8 cellular contexts compared by ENCODE assay signal in the genomic region with DNA sequence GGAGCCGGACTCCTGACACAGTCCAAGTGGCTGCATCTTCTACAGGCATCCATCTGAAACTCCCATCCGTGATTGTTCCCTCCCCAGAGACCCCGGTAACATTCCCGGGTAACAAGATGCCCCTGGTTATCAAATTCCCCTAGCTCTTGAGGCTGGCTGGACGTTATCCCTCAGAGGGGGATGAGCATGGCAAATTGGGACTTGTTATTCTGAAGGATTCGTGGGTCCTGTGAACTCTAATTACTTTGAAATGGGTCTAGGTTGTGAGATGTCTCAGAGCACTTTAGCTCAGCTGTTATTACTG. TPM values are rescaled to one million over a fixed set of nuclear protein-coding genes. Genes with fewer than 3 reads are reported as not detected.
DNase-seq lines count a peak whose midpoint lies in the region; ATAC-seq, FAIRE-seq and TF ChIP-seq lines count a peak whose summit lies in the region.

No MANE protein-coding gene starts in this region.

- DNase-seq in CD4-positive, CD25-positive, alpha-beta regulatory T cell = peak in 1 of 3 donors; percentile 30
- no peak for DNase-seq in endothelial cell of umbilical vein (ENCODE audit: low read depth, low spot score)
- DNase-seq in NCI-H2196 treated with DMSO at 0.1 percent for 48 hours (lab: John Stamatoyannopoulos, UW; ENCODE audit: unreplicated experiment) = no peak
- DNase-seq in HuH-7.5 (ENCODE audit: low spot score) = no peak
- no peak for DNase-seq in NCI-H82 (lab: John Stamatoyannopoulos, UW)

- peaks cover 11% of the 10 kb centered on the region for H3K36me3 Mint-ChIP-seq in CD4-positive, CD25-positive, alpha-beta regulatory T cell

- TF ChIP-seq CTCF in OCI-LY1 (IDR thresholded peaks at IDR 0.05; ENCODE audit: low read length) = no peak
- TF ChIP-seq CTCF in endothelial cell of umbilical vein (IDR thresholded peaks at IDR 0.05; ENCODE audit: extremely low read depth in 1 of 2, insufficient read depth in 1 of 2, low read depth in 1 of 2, low read length in 2 of 2) = no peak
- TF ChIP-seq CTCF in neutrophil (IDR thresholded peaks at IDR 0.05) = no peak

- H4K20me1 ChIP-seq in OCI-LY1 (ENCODE audit: insufficient read depth, low read length) = no peaks in the 10 kb centered on the region
- H4K20me1 ChIP-seq in endothelial cell of umbilical vein (replicated peaks; ENCODE audit: control insufficient read depth, extremely low read depth, insufficient read depth, low read length) = no peaks in the 10 kb centered on the region

- dilution Hi-C loops in endothelial cell of umbilical vein (cut with MboI; ENCODE audit: extremely low pct_ligation_motif_present, low sequenced_read_pairs) = no loop called here

- H3K27me3 ChIP-seq in CD4-positive, CD25-positive, alpha-beta regulatory T cell (ENCODE audit: control insufficient read depth, insufficient read depth, low read length) = no peaks in the 10 kb centered on the region
- H3K27me3 ChIP-seq in OCI-LY1 (ENCODE audit: insufficient read depth, low read length) (no peaks in the 10 kb centered on the region), endothelial cell of umbilical vein (ENCODE audit: control insufficient read depth in 2 of 2, insufficient read depth in 2 of 2, low read length in 2 of 2) (no peaks in the 10 kb centered on the region), neutrophil (no peaks in the 10 kb centered on the region)

- no peaks in the 10 kb centered on the region for H3K36me3 ChIP-seq in CD4-positive, CD25-positive, alpha-beta regulatory T cell (ENCODE audit: control insufficient read depth, insufficient read depth, low read length)
- no peaks in the 10 kb centered on the region for H3K36me3 ChIP-seq in OCI-LY1 (ENCODE audit: insufficient read depth, low read length)
- H3K36me3 ChIP-seq in endothelial cell of umbilical vein (ENCODE audit: control insufficient read depth in 2 of 2, extremely low read depth in 1 of 2, insufficient read depth in 2 of 2, low read length in 2 of 2) = no peaks in the 10 kb centered on the region
- no peaks in the 10 kb centered on the region for H3K36me3 ChIP-seq in neutrophil

- TSS peak; percentile 97 for BruUV-seq in endothelial cell of umbilical vein (replicated peaks; lab: Mats Ljungman, UMichigan)

- H3K4me3 ChIP-seq in CD4-positive, CD25-positive, alpha-beta regulatory T cell (ENCODE audit: low read depth, low read length) = peak overlapping the region; percentile 93
- peak overlapping the region; percentile 85 for H3K4me3 ChIP-seq in OCI-LY1 (ENCODE audit: low read depth, low read length, poor library complexity, severe bottlenecking)
- H3K4me3 ChIP-seq in endothelial cell of umbilical vein (replicated peaks in 1 of 3; ENCODE audit: insufficient read depth in 1 of 3, low read depth in 1 of 3, low read length in 3 of 3) = peak overlapping the region; percentile 8 to 70 (median 46)
- H3K4me3 ChIP-seq in neutrophil (ENCODE audit: low read depth in 1 of 2, low read length in 1 of 2) = peak overlapping the region; percentile 75 to 90

- TF ChIP-seq POLR2A in endothelial cell of umbilical vein (IDR thresholded peaks at IDR 0.05; ENCODE audit: low read depth, low read length) = no peak

- H3K9ac ChIP-seq in OCI-LY1 (ENCODE audit: low read length) (peak overlapping the region; percentile 93), endothelial cell of umbilical vein (replicated peaks; ENCODE audit: extremely low read depth, insufficient read depth, low read length) (peak overlapping the region; percentile 89)

- H3F3A ChIP-seq in OCI-LY1 (ENCODE audit: insufficient read depth, low read length) = no peaks in the 10 kb centered on the region

- H3K9me3 Mint-ChIP-seq in CD4-positive, CD25-positive, alpha-beta regulatory T cell = peaks cover 0 to 3% (median 0%) of the 10 kb centered on the region in 7 donors

- H3K9me3 ChIP-seq in CD4-positive, CD25-positive, alpha-beta regulatory T cell (ENCODE audit: control insufficient read depth in 2 of 2, low read length in 2 of 2) = no peaks in the 10 kb centered on the region
- no peaks in the 10 kb centered on the region for H3K9me3 ChIP-seq in OCI-LY1 (ENCODE audit: low read length)
- no peaks in the 10 kb centered on the region for H3K9me3 ChIP-seq in endothelial cell of umbilical vein (replicated peaks; ENCODE audit: control insufficient read depth, insufficient read depth, low read length)
- no peaks in the 10 kb centered on the region for H3K9me3 ChIP-seq in neutrophil

- intact Hi-C loops in endothelial cell of umbilical vein (cut with micrococcal nuclease) = loop anchor here (1.0 kb wide), 3 partner anchors 18 to 130 kb away; a partner anchor contains a TSS

- H3K27ac ChIP-seq in CD4-positive, CD25-positive, alpha-beta regulatory T cell (ENCODE audit: insufficient read depth, low read length, poor library complexity, severe bottlenecking) = peak overlapping the region; percentile 100
- H3K27ac ChIP-seq in OCI-LY1 (ENCODE audit: low read depth, low read length, poor library complexity, severe bottlenecking) (peak overlapping the region; percentile 87), endothelial cell of umbilical vein (ENCODE audit: insufficient read depth, low read depth, low read length) (peak overlapping the region; percentile 97), neutrophil (peak overlapping the region; percentile 87)

- H3K4me3 Mint-ChIP-seq in CD4-positive, CD25-positive, alpha-beta regulatory T cell = peak overlapping the region; percentile 92 to 98 (median 96)

- no peaks in the 10 kb centered on the region for H3K9me2 ChIP-seq in OCI-LY1 (ENCODE audit: low read depth, low read length)

- H2AFZ ChIP-seq in OCI-LY1 (ENCODE audit: low read length) = no peak overlapping the region
- H2AFZ ChIP-seq in endothelial cell of umbilical vein (ENCODE audit: low read depth, low read length) = peak overlapping the region; percentile 40

- H3K27me3 Mint-ChIP-seq in CD4-positive, CD25-positive, alpha-beta regulatory T cell = no peaks in the 10 kb centered on the region

- FAIRE-seq in endothelial cell of umbilical vein (lab: Jason Lieb, UNC) = peak; percentile 63

- POLR2A ChIA-PET in endothelial cell of umbilical vein (lab: Charles Lee) = no interaction called here

- no peak for ATAC-seq in CD4-positive, CD25-positive, alpha-beta regulatory T cell (ENCODE audit: low read depth in 2 of 2)
- no peak for ATAC-seq in GM21360 (IDR thresholded peaks at IDR 0.05; ENCODE audit: unreplicated experiment)

- H3K4me1 ChIP-seq in CD4-positive, CD25-positive, alpha-beta regulatory T cell (ENCODE audit: control insufficient read depth, insufficient read depth, low read length, poor library complexity, severe bottlenecking) = peaks cover 36% of the 10 kb centered on the region
- peaks cover 45% of the 10 kb centered on the region for H3K4me1 ChIP-seq in OCI-LY1 (ENCODE audit: insufficient read depth, low read length, severe bottlenecking)
- peaks cover 16% of the 10 kb centered on the region for H3K4me1 ChIP-seq in endothelial cell of umbilical vein (ENCODE audit: control insufficient read depth, extremely low read depth, insufficient read depth, low read length)
- peaks cover 28% of the 10 kb centered on the region in 2 experiments for H3K4me1 ChIP-seq in neutrophil (ENCODE audit: control insufficient read depth in 1 of 2, insufficient read depth in 1 of 2, low read depth in 1 of 2, low read length in 1 of 2)

- CTCF ChIA-PET in endothelial cell of umbilical vein (lab: Charles Lee) = interaction anchor here (1.1 to 2.7 kb wide), 4 partner anchors 18 to 145 kb away, joined by 4 to 13 read pairs (median 6); a partner anchor contains a TSS

- H3K9me1 ChIP-seq in endothelial cell of umbilical vein (replicated peaks; ENCODE audit: control insufficient read depth, extremely low read depth, insufficient read depth, low read length) = no peaks in the 10 kb centered on the region

- H3K4me1 Mint-ChIP-seq in CD4-positive, CD25-positive, alpha-beta regulatory T cell = peaks cover 10 to 56% (median 35%) of the 10 kb centered on the region in 4 donors

- H3K4me2 ChIP-seq in OCI-LY1 (ENCODE audit: low read length) = peak overlapping the region; percentile 98
- peak overlapping the region; percentile 68 for H3K4me2 ChIP-seq in endothelial cell of umbilical vein (ENCODE audit: insufficient read depth, low read length)

- H3K79me2 ChIP-seq in OCI-LY1 (ENCODE audit: insufficient read depth, low read length) (no peaks in the 10 kb centered on the region), endothelial cell of umbilical vein (ENCODE audit: control insufficient read depth, insufficient read depth, low read length) (no peaks in the 10 kb centered on the region)

- peak overlapping the region; percentile 99 to 100 (median 100) for H3K27ac Mint-ChIP-seq in CD4-positive, CD25-positive, alpha-beta regulatory T cell

RNA-seq across cellular contexts. Expression of a gene that starts 0.6 kb away (rescaled TPM):
- total RNA-seq in CD4-positive, CD25-positive, alpha-beta regulatory T cell = 83.5 TPM
- polyA plus RNA-seq in CD4-positive, CD25-positive, alpha-beta regulatory T cell = 10 to 100 TPM in 1 of 4 donors, 1 to 10 TPM in 3; 4.5 to 10.6 (median 7.3) TPM
- total RNA-seq in endothelial cell of umbilical vein = 21.5 and 24.4 TPM in 2 replicates
- 21.0 and 21.9 TPM in 2 replicates for polyA plus RNA-seq in endothelial cell of umbilical vein
- 7.7 and 9.1 TPM in 2 replicates for polyA plus RNA-seq in endothelial cell of umbilical vein (2011; cell fraction: cytosol; rRNA removed)
- 319 and 357 TPM in 2 replicates for polyA plus RNA-seq in endothelial cell of umbilical vein (2011; cell fraction: nucleus; rRNA removed)
- polyA plus RNA-seq in endothelial cell of umbilical vein (2012) = 14.4 and 14.8 TPM in 2 replicates
- polyA minus RNA-seq in endothelial cell of umbilical vein = 41.2 and 42.8 TPM in 2 replicates
- polyA minus RNA-seq in endothelial cell of umbilical vein (2011; cell fraction: cytosol; rRNA and poly(A)+ RNA removed) = 9.5 TPM
- polyA minus RNA-seq in endothelial cell of umbilical vein (2011; cell fraction: nucleus; rRNA and poly(A)+ RNA removed) = 31.3 and 47.7 TPM in 2 replicates

RNA-seq across cellular contexts. Expression of a gene that starts 4.2 kb away (rescaled TPM):
- total RNA-seq in CD4-positive, CD25-positive, alpha-beta regulatory T cell = 27.1 TPM
- 10 to 100 TPM; 12.2 to 18.8 (median 16.8) TPM for polyA plus RNA-seq in CD4-positive, CD25-positive, alpha-beta regulatory T cell
- not detected in 2 replicates for total RNA-seq in endothelial cell of umbilical vein
- 0.12 TPM in 1 of 2 replicates, not detected in the other for polyA plus RNA-seq in endothelial cell of umbilical vein
- 0.14 and 0.26 TPM in 2 replicates for polyA plus RNA-seq in endothelial cell of umbilical vein (2011; cell fraction: cytosol; rRNA removed)
- polyA plus RNA-seq in endothelial cell of umbilical vein (2011; cell fraction: nucleus; rRNA removed) = 0.16 and 0.60 TPM in 2 replicates
- 0.34 TPM in 1 of 2 replicates, not detected in the other for polyA plus RNA-seq in endothelial cell of umbilical vein (2012)
- polyA minus RNA-seq in endothelial cell of umbilical vein = 0.51 TPM in 1 of 2 replicates, not detected in the other
- not detected for polyA minus RNA-seq in endothelial cell of umbilical vein (2011; cell fraction: cytosol; rRNA and poly(A)+ RNA removed)
- not detected in 2 replicates for polyA minus RNA-seq in endothelial cell of umbilical vein (2011; cell fraction: nucleus; rRNA and poly(A)+ RNA removed)

RNA-seq across cellular contexts. Expression of a gene that starts 18.7 kb away (rescaled TPM):
- 47.6 TPM for total RNA-seq in CD4-positive, CD25-positive, alpha-beta regulatory T cell
- polyA plus RNA-seq in CD4-positive, CD25-positive, alpha-beta regulatory T cell = 100 to 1,000 TPM; 139 to 166 (median 156) TPM
- total RNA-seq in endothelial cell of umbilical vein = 166 and 183 TPM in 2 replicates
- polyA plus RNA-seq in endothelial cell of umbilical vein = 205 and 256 TPM in 2 replicates
- 238 and 263 TPM in 2 replicates for polyA plus RNA-seq in endothelial cell of umbilical vein (2011; cell fraction: cytosol; rRNA removed)
- polyA plus RNA-seq in endothelial cell of umbilical vein (2011; cell fraction: nucleus; rRNA removed) = 141 and 154 TPM in 2 replicates
- 181 and 192 TPM in 2 replicates for polyA plus RNA-seq in endothelial cell of umbilical vein (2012)
- 143 and 166 TPM in 2 replicates for polyA minus RNA-seq in endothelial cell of umbilical vein
- polyA minus RNA-seq in endothelial cell of umbilical vein (2011; cell fraction: cytosol; rRNA and poly(A)+ RNA removed) = 74.5 TPM
- polyA minus RNA-seq in endothelial cell of umbilical vein (2011; cell fraction: nucleus; rRNA and poly(A)+ RNA removed) = 38.9 and 39.9 TPM in 2 replicates

RNA-seq across cellular contexts. Expression of a gene that starts 25.5 kb away (rescaled TPM):
- 190 TPM for total RNA-seq in CD4-positive, CD25-positive, alpha-beta regulatory T cell
- 10 to 100 TPM; 67.9 to 92.5 (median 79.8) TPM for polyA plus RNA-seq in CD4-positive, CD25-positive, alpha-beta regulatory T cell
- total RNA-seq in endothelial cell of umbilical vein = 66.5 and 74.8 TPM in 2 replicates
- 58.5 and 62.8 TPM in 2 replicates for polyA plus RNA-seq in endothelial cell of umbilical vein
- polyA plus RNA-seq in endothelial cell of umbilical vein (2011; cell fraction: cytosol; rRNA removed) = 33.0 and 34.0 TPM in 2 replicates
- polyA plus RNA-seq in endothelial cell of umbilical vein (2011; cell fraction: nucleus; rRNA removed) = 228 and 244 TPM in 2 replicates
- 50.1 and 57.4 TPM in 2 replicates for polyA plus RNA-seq in endothelial cell of umbilical vein (2012)
- polyA minus RNA-seq in endothelial cell of umbilical vein = 97.4 and 126 TPM in 2 replicates
- 21.1 TPM for polyA minus RNA-seq in endothelial cell of umbilical vein (2011; cell fraction: cytosol; rRNA and poly(A)+ RNA removed)
- 69.8 and 97.6 TPM in 2 replicates for polyA minus RNA-seq in endothelial cell of umbilical vein (2011; cell fraction: nucleus; rRNA and poly(A)+ RNA removed)

RNA-seq across cellular contexts. Expression of a gene that starts 28.2 kb away (rescaled TPM):
- not detected for total RNA-seq in CD4-positive, CD25-positive, alpha-beta regulatory T cell
- not detected for polyA plus RNA-seq in CD4-positive, CD25-positive, alpha-beta regulatory T cell
- not detected in 2 replicates for total RNA-seq in endothelial cell of umbilical vein
- not detected in 2 replicates for polyA plus RNA-seq in endothelial cell of umbilical vein
- polyA plus RNA-seq in endothelial cell of umbilical vein (2011; cell fraction: cytosol; rRNA removed) = not detected in 2 replicates
- not detected in 2 replicates for polyA plus RNA-seq in endothelial cell of umbilical vein (2011; cell fraction: nucleus; rRNA removed)
- polyA plus RNA-seq in endothelial cell of umbilical vein (2012) = not detected in 2 replicates
- not detected in 2 replicates for polyA minus RNA-seq in endothelial cell of umbilical vein
- not detected for polyA minus RNA-seq in endothelial cell of umbilical vein (2011; cell fraction: cytosol; rRNA and poly(A)+ RNA removed)
- polyA minus RNA-seq in endothelial cell of umbilical vein (2011; cell fraction: nucleus; rRNA and poly(A)+ RNA removed) = not detected in 2 replicates

Comparison
In these comparisons a context has a peak if more than half of its experiments do, and no peak if none do; other contexts are left out.
1. RNA of a gene that starts 4.2 kb away (total RNA-seq): 27.1 TPM in CD4-positive, CD25-positive, alpha-beta regulatory T cell (single experiment); not detected in endothelial cell of umbilical vein; every median in the first group is over 10 times any median in the second.
2. Peak in every context shown above with its lines, with median percentiles within 50 percentile points of each other: H3K27ac ChIP-seq and H3K4me3 ChIP-seq.